15 cellular contexts compared by ENCODE assay signal in genomic region chr17:68792873-68793272, GRCh38.
A peak's percentile ranks its signal among the peaks of the same experiment; 100 is the strongest.
DNase-seq lines count a peak whose midpoint lies in the region; ATAC-seq, FAIRE-seq and TF ChIP-seq lines count a peak whose summit lies in the region.
"Had no signal": no experiment of that assay in that cellular context is flagged by ENCODE, and none has a peak within 500 bp of the region (broad histone marks: within the 10 kb centered on the region; RNA-seq: fewer than 3 reads in every experiment).

No MANE protein-coding gene starts in this region.

- H3K9me3 ChIP-seq in Peyer's patch: no peaks in the 10 kb centered on the region
- no peaks in the 10 kb centered on the region for H3K9me3 ChIP-seq in endothelial cell of umbilical vein (replicated peaks; ENCODE audit: control insufficient read depth, insufficient read depth, low read length)
- H3K9me3 ChIP-seq in mucosa of rectum (ENCODE audit: control insufficient read depth in 2 of 2, low read length in 2 of 2): no peaks in the 10 kb centered on the region
- no peaks in the 10 kb centered on the region for H3K9me3 ChIP-seq in testis
- no peaks in the 10 kb centered on the region for H3K9me3 ChIP-seq in upper lobe of left lung

- no peaks in the 10 kb centered on the region for H3K36me3 ChIP-seq in Peyer's patch
- no peaks in the 10 kb centered on the region for H3K36me3 ChIP-seq in endothelial cell of umbilical vein (ENCODE audit: control insufficient read depth in 2 of 2, extremely low read depth in 1 of 2, insufficient read depth in 2 of 2, low read length in 2 of 2)
- H3K36me3 ChIP-seq in mucosa of rectum (ENCODE audit: control insufficient read depth in 2 of 2, insufficient read depth in 2 of 2, low read length in 2 of 2): no peaks in the 10 kb centered on the region
- H3K36me3 ChIP-seq in testis (ENCODE audit: low read depth, missing control alignments): no peaks in the 10 kb centered on the region
- no peaks in the 10 kb centered on the region for H3K36me3 ChIP-seq in upper lobe of left lung

- no peak for TF ChIP-seq POLR2A in Peyer's patch (IDR thresholded peaks at IDR 0.05)
- no peak for TF ChIP-seq POLR2A in endothelial cell of umbilical vein (IDR thresholded peaks at IDR 0.05; ENCODE audit: low read depth, low read length)
- TF ChIP-seq POLR2A in testis (IDR thresholded peaks at IDR 0.05): no peak
- no peak for TF ChIP-seq POLR2A in upper lobe of left lung (IDR thresholded peaks at IDR 0.05)

- no peak overlapping the region for H2AFZ ChIP-seq in endothelial cell of umbilical vein (ENCODE audit: low read depth, low read length)

- no peaks in the 10 kb centered on the region for H3K79me2 ChIP-seq in endothelial cell of umbilical vein (ENCODE audit: control insufficient read depth, insufficient read depth, low read length)

- intact Hi-C loops in endothelial cell of umbilical vein (cut with micrococcal nuclease): loop anchor here (10.0 kb wide), 1 partner anchor 72 kb away; no protein-coding TSS in a partner anchor
- intact Hi-C loops in testis (cut with DNase I; ENCODE audit: low total_unique reads): no loop called here

- no peak for FAIRE-seq in endothelial cell of umbilical vein (lab: Jason Lieb, UNC)

- no TSS peak for BruUV-seq in endothelial cell of umbilical vein (replicated peaks; lab: Mats Ljungman, UMichigan)

- ATAC-seq in GM18861 (IDR thresholded peaks at IDR 0.05; ENCODE audit: unreplicated experiment): no peak
- no peak for ATAC-seq in GM18867 (IDR thresholded peaks at IDR 0.05; ENCODE audit: unreplicated experiment)
- no peak for ATAC-seq in upper lobe of left lung (ENCODE audit: low FRiP score in 2 of 2)
- ATAC-seq: activated CD4-positive, alpha-beta T cell treated with anti-CD3 and anti-CD28 coated beads for 36 hours had no signal

- no peak for TF ChIP-seq CTCF in Peyer's patch (IDR thresholded peaks at IDR 0.05)
- TF ChIP-seq CTCF in endothelial cell of umbilical vein (IDR thresholded peaks at IDR 0.05; ENCODE audit: extremely low read depth in 1 of 2, insufficient read depth in 1 of 2, low read depth in 1 of 2, low read length in 2 of 2): no peak
- TF ChIP-seq CTCF in testis (IDR thresholded peaks at IDR 0.05): no peak
- TF ChIP-seq CTCF in upper lobe of left lung (IDR thresholded peaks at IDR 0.05): no peak

- POLR2A ChIA-PET in endothelial cell of umbilical vein (lab: Charles Lee): no interaction called here

- 21 to 38% methylated on average over 2 of the region's 2 CpGs for WGBS in testis, 2 donors
- WGBS in upper lobe of left lung, 2 donors: 23 to 77% methylated on average over 2 of the region's 2 CpGs

- peaks cover 0 to 10% (median 0%) of the 10 kb centered on the region in 4 donors for H3K4me1 ChIP-seq in Peyer's patch
- H3K4me1 ChIP-seq in endothelial cell of umbilical vein (ENCODE audit: control insufficient read depth, extremely low read depth, insufficient read depth, low read length): peaks cover 26% of the 10 kb centered on the region
- peaks cover 0 to 3% of the 10 kb centered on the region in 2 donors for H3K4me1 ChIP-seq in mucosa of rectum (ENCODE audit: control insufficient read depth in 2 of 2, insufficient read depth in 2 of 2, low read length in 2 of 2)
- peaks cover 44% of the 10 kb centered on the region for H3K4me1 ChIP-seq in testis
- H3K4me1 ChIP-seq in upper lobe of left lung: peaks cover 16 to 24% (median 21%) of the 10 kb centered on the region in 4 donors

- TF ChIP-seq EP300 in upper lobe of left lung (IDR thresholded peaks at IDR 0.05): no peak

- no peaks in the 10 kb centered on the region for H4K20me1 ChIP-seq in endothelial cell of umbilical vein (replicated peaks; ENCODE audit: control insufficient read depth, extremely low read depth, insufficient read depth, low read length)

- no peak overlapping the region for H3K4me3 ChIP-seq in Peyer's patch
- no peak overlapping the region for H3K4me3 ChIP-seq in endothelial cell of umbilical vein (replicated peaks in 1 of 3; ENCODE audit: insufficient read depth in 1 of 3, low read depth in 1 of 3, low read length in 3 of 3)
- no peak overlapping the region for H3K4me3 ChIP-seq in mucosa of rectum (ENCODE audit: low read length in 2 of 2)
- no peak overlapping the region for H3K4me3 ChIP-seq in testis
- no peak overlapping the region for H3K4me3 ChIP-seq in upper lobe of left lung

- H3K27me3 ChIP-seq in Peyer's patch (no peaks in the 10 kb centered on the region), endothelial cell of umbilical vein (ENCODE audit: control insufficient read depth in 2 of 2, insufficient read depth in 2 of 2, low read length in 2 of 2) (no peaks in the 10 kb centered on the region), mucosa of rectum (ENCODE audit: control insufficient read depth in 2 of 2, insufficient read depth in 2 of 2, low read length in 2 of 2) (no peaks in the 10 kb centered on the region), testis (no peaks in the 10 kb centered on the region), upper lobe of left lung (no peaks in the 10 kb centered on the region)

- H3K27ac ChIP-seq in Peyer's patch: peak overlapping the region in 3 of 4 donors; percentile 32 to 61 (median 50)
- no peak overlapping the region for H3K27ac ChIP-seq in endothelial cell of umbilical vein (ENCODE audit: insufficient read depth, low read depth, low read length)
- H3K27ac ChIP-seq in mucosa of rectum (ENCODE audit: low read depth in 2 of 2, low read length in 2 of 2): peak overlapping the region; percentile 16 to 44
- peak overlapping the region; percentile 88 for H3K27ac ChIP-seq in testis
- no peak overlapping the region for H3K27ac ChIP-seq in upper lobe of left lung
- H3K27ac ChIP-seq: C4-2B had no signal

- no peak overlapping the region for H3K9ac ChIP-seq in endothelial cell of umbilical vein (replicated peaks; ENCODE audit: extremely low read depth, insufficient read depth, low read length)
- no peak overlapping the region for H3K9ac ChIP-seq in mucosa of rectum (ENCODE audit: low read depth in 1 of 2, low read length in 2 of 2)

- H3K4me2 ChIP-seq in endothelial cell of umbilical vein (ENCODE audit: insufficient read depth, low read length): peak overlapping the region; percentile 0

- CTCF ChIA-PET in endothelial cell of umbilical vein (lab: Charles Lee): interaction anchor here (1.5 to 4.5 kb wide), 5 partner anchors 7 to 177 kb away, joined by 3 to 40 read pairs (median 23); no protein-coding TSS in a partner anchor

- DNase-seq in Peyer's patch: no peak
- no peak for DNase-seq in endothelial cell of umbilical vein (ENCODE audit: low read depth, low spot score)
- DNase-seq in testis: no peak
- no peak for DNase-seq in T-helper 9 cell
- no peak for DNase-seq in upper lobe of left lung
- DNase-seq: activated CD4-positive, alpha-beta T cell treated with anti-CD3 and anti-CD28 coated beads for 36 hours; activated naive CD4-positive, alpha-beta T cell treated with anti-CD3 and anti-CD28 coated beads, Interleukin-2, amount 10 ng/mL, durations not matched to agents 7 days and 5 days; DND-41; NCI-H1694 treated with DMSO at 0.1 percent for 48 hours; stimulated activated CD4-positive, alpha-beta T cell treated with anti-CD3 and anti-CD28 coated beads, Interleukin-2, amount 100 ng/mL, for 48 hours; trophoblast cell had no signal

- H3K9me1 ChIP-seq in endothelial cell of umbilical vein (replicated peaks; ENCODE audit: control insufficient read depth, extremely low read depth, insufficient read depth, low read length): no peaks in the 10 kb centered on the region

- dilution Hi-C loops in endothelial cell of umbilical vein (cut with MboI; ENCODE audit: extremely low pct_ligation_motif_present, low sequenced_read_pairs): no loop called here

TF ChIP-seq in endothelial cell of umbilical vein, 7 proteins besides CTCF, POLR2A, EP300 and RAD21:
- no peak for TF ChIP-seq POLR2AphosphoS5 (IDR thresholded peaks at IDR 0.05; ENCODE audit: insufficient read depth, low read depth, low read length)
- no peak for TF ChIP-seq MAX (IDR thresholded peaks at IDR 0.05; ENCODE audit: insufficient read depth, insufficient read length)
- TF ChIP-seq JUN (IDR thresholded peaks at IDR 0.05; ENCODE audit: borderline replicate concordance, insufficient read depth, insufficient read length, low read depth): no peak
- no peak for TF ChIP-seq EZH2 (IDR thresholded peaks at IDR 0.05; ENCODE audit: borderline replicate concordance, low read depth, low read length, severe bottlenecking)
- TF ChIP-seq MYC (IDR thresholded peaks at IDR 0.05; ENCODE audit: low read depth, low read length): no peak
- no peak for TF ChIP-seq GATA2 (IDR thresholded peaks at IDR 0.05; ENCODE audit: insufficient read depth, insufficient read length, low read depth, low read length)
- TF ChIP-seq FOS (IDR thresholded peaks at IDR 0.05; ENCODE audit: borderline replicate concordance, insufficient read depth, low read length): no peak

Comparison
In these comparisons a context has a peak if more than half of its experiments do, and no peak if none do; other contexts are left out.
1. H3K27ac ChIP-seq: peak in Peyer's patch (3 of 4), mucosa of rectum (2 of 2) and testis (2 of 2); none in endothelial cell of umbilical vein (single experiment) and upper lobe of left lung (0 of 4).